Comparison of ENCODE assay signal across 18 cellular contexts in the genomic region with DNA sequence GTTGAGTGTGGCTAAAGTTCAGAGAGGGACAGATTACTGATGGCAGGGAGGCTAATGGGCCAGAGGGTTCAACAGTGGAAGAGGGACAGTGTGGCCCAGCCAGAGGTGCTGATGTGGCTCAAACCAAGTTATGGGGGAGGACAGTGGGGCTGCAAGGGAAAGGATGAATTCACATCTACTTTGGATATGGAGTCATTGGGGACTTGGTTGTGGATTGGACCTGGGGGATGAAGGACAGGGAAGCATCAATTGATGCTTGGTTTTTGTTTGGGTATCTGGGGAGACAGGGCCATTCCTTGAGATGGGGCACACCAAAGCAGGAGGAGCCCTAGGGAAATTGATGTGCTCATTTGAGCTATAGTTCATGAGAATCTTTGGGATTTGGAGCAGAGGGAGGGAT. TPM values are rescaled to one million over a fixed set of nuclear protein-coding genes. Genes with fewer than 3 reads are reported as not detected.
A peak's percentile ranks its signal among the peaks of the same experiment; 100 is the strongest.
DNase-seq lines count a peak whose midpoint lies in the region; ATAC-seq and TF ChIP-seq lines count a peak whose summit lies in the region.
"Had no signal": no experiment of that assay in that cellular context is flagged by ENCODE, and none has a peak within 500 bp of the region (broad histone marks: within the 10 kb centered on the region; RNA-seq: fewer than 3 reads in every experiment).

No MANE protein-coding gene starts in this region.

- no peak overlapping the region for H3K4me2 ChIP-seq in MM.1S (ENCODE audit: low read depth, low read length)
- H3K4me2 ChIP-seq: KMS-11 had no signal

- H3K4me3 ChIP-seq in HEK293 (ENCODE audit: low read depth, low read length) = no peak overlapping the region
- no peak overlapping the region for H3K4me3 ChIP-seq in MM.1S (ENCODE audit: low read length)
- no peak overlapping the region for H3K4me3 ChIP-seq in effector memory CD4-positive, alpha-beta T cell (ENCODE audit: insufficient read depth, low read depth, low read length, poor library complexity, severe bottlenecking)
- H3K4me3 ChIP-seq: HAP-1 had no signal

- H3K9me2 ChIP-seq in MM.1S (replicated peaks; ENCODE audit: insufficient read depth, low read length) = no peaks in the 10 kb centered on the region

- H3K4me3 Mint-ChIP-seq in CD4-positive, alpha-beta T cell = peak overlapping the region; percentile 30
- no peak overlapping the region for H3K4me3 Mint-ChIP-seq in central memory CD8-positive, alpha-beta T cell
- H3K4me3 Mint-ChIP-seq in nephron progenitor cell = no peak overlapping the region
- H3K4me3 Mint-ChIP-seq: CD4-positive, CD25-positive, alpha-beta regulatory T cell; HFFc6 had no signal

- no peak overlapping the region for H2AFZ ChIP-seq in MM.1S (ENCODE audit: low read length)

- no peaks in the 10 kb centered on the region for H4K20me1 ChIP-seq in MM.1S (ENCODE audit: insufficient read depth, low read length)

- POLR2A ChIA-PET in CD4-positive, alpha-beta T cell (lab: Charles Lee) = no interaction called here
- POLR2A ChIA-PET in HEK293 (lab: Yijun Ruan, JAX) = interaction anchor here (0.6 kb wide), 1 partner anchor 11 kb away, joined by 4 read pairs; no protein-coding TSS in a partner anchor
- POLR2A ChIA-PET in HEK293T (lab: Yijun Ruan, JAX) = interaction anchor here (0.6 kb wide), 1 partner anchor 13 kb away, joined by 3 read pairs; no protein-coding TSS in a partner anchor

- H3K4me1 Mint-ChIP-seq in CD4-positive, alpha-beta T cell (ENCODE audit: low read depth) = peaks cover 10% of the 10 kb centered on the region
- H3K4me1 Mint-ChIP-seq in central memory CD8-positive, alpha-beta T cell = peaks cover 12% of the 10 kb centered on the region
- H3K4me1 Mint-ChIP-seq in nephron progenitor cell = peaks cover 64% of the 10 kb centered on the region

- H3F3A ChIP-seq in MM.1S (ENCODE audit: insufficient read depth, low read length) = no peaks in the 10 kb centered on the region

- no peaks in the 10 kb centered on the region for H3K9me3 ChIP-seq in CD4-positive, alpha-beta T cell (ENCODE audit: control insufficient read depth, low read length)
- H3K9me3 ChIP-seq in HEK293 (ENCODE audit: control insufficient read depth, insufficient read depth, low read depth, low read length) (no peaks in the 10 kb centered on the region), MM.1S (replicated peaks; ENCODE audit: insufficient read depth, low read length) (no peaks in the 10 kb centered on the region)
- no peaks in the 10 kb centered on the region for H3K9me3 ChIP-seq in effector memory CD4-positive, alpha-beta T cell (ENCODE audit: control insufficient read depth, low read length)
- H3K9me3 ChIP-seq: BE2C, Caco-2, HAP-1 had no signal

- peaks cover 65% of the 10 kb centered on the region for H3K27me3 Mint-ChIP-seq in CD4-positive, alpha-beta T cell
- peaks cover 61% of the 10 kb centered on the region for H3K27me3 Mint-ChIP-seq in central memory CD8-positive, alpha-beta T cell
- H3K27me3 Mint-ChIP-seq in nephron progenitor cell (ENCODE audit: low read depth, poor library complexity) = peaks cover 77% of the 10 kb centered on the region

- no peaks in the 10 kb centered on the region for H3K79me2 ChIP-seq in MM.1S (ENCODE audit: low read length)

- H3K9me3 Mint-ChIP-seq in CD4-positive, alpha-beta T cell = no peaks in the 10 kb centered on the region
- H3K9me3 Mint-ChIP-seq in central memory CD8-positive, alpha-beta T cell = no peaks in the 10 kb centered on the region
- H3K9me3 Mint-ChIP-seq in nephron progenitor cell = no peaks in the 10 kb centered on the region
- H3K9me3 Mint-ChIP-seq: CD4-positive, CD25-positive, alpha-beta regulatory T cell; HFFc6 had no signal

- no peak for DNase-seq in CD4-positive, alpha-beta T cell
- no peak for DNase-seq in central memory CD8-positive, alpha-beta T cell (ENCODE audit: low spot score in 2 of 2)
- DNase-seq in nephron progenitor cell (no peak), HEK293T (ENCODE audit: extremely low spot score) (no peak), MM.1S (no peak), occipital lobe (lab: John Stamatoyannopoulos, UW) (no peak)
- DNase-seq in effector memory CD4-positive, alpha-beta T cell = no peak
- DNase-seq: ACHN; BE2C; C1 segment of cervical spinal cord; Caco-2; CD4-positive, CD25-positive, alpha-beta regulatory T cell; DMS79 treated with DMSO at 0.1 percent for 48 hours; GF-D8; HFFc6 had no signal

- peaks cover 59% of the 10 kb centered on the region for H3K27me3 ChIP-seq in CD4-positive, alpha-beta T cell (ENCODE audit: control insufficient read depth, insufficient read depth, low read length)
- peaks cover 35% of the 10 kb centered on the region for H3K27me3 ChIP-seq in MM.1S (replicated peaks; ENCODE audit: insufficient read depth, low read length)
- peaks cover 25% of the 10 kb centered on the region for H3K27me3 ChIP-seq in effector memory CD4-positive, alpha-beta T cell (replicated peaks; ENCODE audit: control insufficient read depth, insufficient read depth, low read length, poor library complexity, severe bottlenecking)
- H3K27me3 ChIP-seq: BE2C had no signal

- intact Hi-C loops in CD4-positive, alpha-beta T cell (cut with DNase I, micrococcal nuclease) = no loop called here

- CTCF ChIA-PET in CD4-positive, alpha-beta T cell (lab: Charles Lee) = no interaction called here
- CTCF ChIA-PET in HEK293 (lab: Yijun Ruan, JAX) (no interaction called here), HEK293T (lab: Yijun Ruan, JAX) (no interaction called here)

- H3K9ac ChIP-seq in MM.1S (ENCODE audit: low read length) = no peak overlapping the region
- H3K9ac ChIP-seq: KMS-11 had no signal

- TF ChIP-seq CTCF in CD4-positive, alpha-beta T cell (IDR thresholded peaks at IDR 0.05) = no peak
- no peak for TF ChIP-seq CTCF in HEK293 (tag by site-specific recombination; IDR thresholded peaks at IDR 0.05)
- no peak for TF ChIP-seq CTCF in nephron progenitor cell (IDR thresholded peaks at IDR 0.05)
- TF ChIP-seq CTCF in MM.1S (IDR thresholded peaks at IDR 0.05; ENCODE audit: low read length) = no peak

- H3K36me3 ChIP-seq in HEK293 (ENCODE audit: control insufficient read depth in 2 of 2, insufficient read depth in 1 of 2, low read length in 2 of 2) = no peaks in the 10 kb centered on the region
- H3K36me3 ChIP-seq in MM.1S (replicated peaks; ENCODE audit: insufficient read depth, low read length) = no peaks in the 10 kb centered on the region
- no peaks in the 10 kb centered on the region for H3K36me3 ChIP-seq in effector memory CD4-positive, alpha-beta T cell (ENCODE audit: control insufficient read depth, insufficient read depth, low read length)
- H3K36me3 ChIP-seq: BE2C, HAP-1 had no signal

- H3K4me1 ChIP-seq in HEK293 (ENCODE audit: control insufficient read depth, insufficient read depth, low read length) = peaks cover 16% of the 10 kb centered on the region
- H3K4me1 ChIP-seq in MM.1S (ENCODE audit: low read length) = no peaks in the 10 kb centered on the region
- peaks cover 19% of the 10 kb centered on the region for H3K4me1 ChIP-seq in effector memory CD4-positive, alpha-beta T cell (ENCODE audit: control insufficient read depth, insufficient read depth, low read length, poor library complexity, severe bottlenecking)
- H3K4me1 ChIP-seq: BE2C had no signal

- H3K27ac ChIP-seq in CD4-positive, alpha-beta T cell (ENCODE audit: low read depth, low read length) = no peak overlapping the region
- H3K27ac ChIP-seq in HEK293 (ENCODE audit: extremely low read depth, low read depth, low read length) (no peak overlapping the region), MM.1S (ENCODE audit: low read length) (no peak overlapping the region)
- no peak overlapping the region for H3K27ac ChIP-seq in effector memory CD4-positive, alpha-beta T cell (ENCODE audit: insufficient read depth, low read length, poor library complexity, severe bottlenecking)
- H3K27ac ChIP-seq: KMS-11 had no signal

- ATAC-seq in CD4-positive, alpha-beta T cell (ENCODE audit: poor library complexity) = no peak
- no peak for ATAC-seq in central memory CD8-positive, alpha-beta T cell (replicated peaks; ENCODE audit: extremely low read depth, poor library complexity, severe bottlenecking)

- no peaks in the 10 kb centered on the region for H3K36me3 Mint-ChIP-seq in CD4-positive, alpha-beta T cell (ENCODE audit: low read depth)
- peaks cover 2% of the 10 kb centered on the region for H3K36me3 Mint-ChIP-seq in central memory CD8-positive, alpha-beta T cell (ENCODE audit: insufficient read depth)
- H3K36me3 Mint-ChIP-seq in nephron progenitor cell (ENCODE audit: low read depth) = no peaks in the 10 kb centered on the region
- H3K36me3 Mint-ChIP-seq: CD4-positive, CD25-positive, alpha-beta regulatory T cell had no signal

- H3K27ac Mint-ChIP-seq in CD4-positive, alpha-beta T cell = no peak overlapping the region
- peak overlapping the region; percentile 8 for H3K27ac Mint-ChIP-seq in central memory CD8-positive, alpha-beta T cell (ENCODE audit: low read depth)
- peak overlapping the region; percentile 70 for H3K27ac Mint-ChIP-seq in nephron progenitor cell
- H3K27ac Mint-ChIP-seq: CD4-positive, CD25-positive, alpha-beta regulatory T cell; HFFc6 had no signal

TF ChIP-seq in HEK293T, 16 proteins besides CTCF, POLR2A, EP300 and RAD21:
- TF ChIP-seq ZNF384 (IDR thresholded peaks at IDR 0.05) = no peak
- TF ChIP-seq SUZ12 (IDR thresholded peaks at IDR 0.05) = no peak
- TF ChIP-seq FOXA1 (IDR thresholded peaks at IDR 0.05) = no peak
- no peak for TF ChIP-seq FOXK2 (IDR thresholded peaks at IDR 0.05)
- TF ChIP-seq, protein P1, sequence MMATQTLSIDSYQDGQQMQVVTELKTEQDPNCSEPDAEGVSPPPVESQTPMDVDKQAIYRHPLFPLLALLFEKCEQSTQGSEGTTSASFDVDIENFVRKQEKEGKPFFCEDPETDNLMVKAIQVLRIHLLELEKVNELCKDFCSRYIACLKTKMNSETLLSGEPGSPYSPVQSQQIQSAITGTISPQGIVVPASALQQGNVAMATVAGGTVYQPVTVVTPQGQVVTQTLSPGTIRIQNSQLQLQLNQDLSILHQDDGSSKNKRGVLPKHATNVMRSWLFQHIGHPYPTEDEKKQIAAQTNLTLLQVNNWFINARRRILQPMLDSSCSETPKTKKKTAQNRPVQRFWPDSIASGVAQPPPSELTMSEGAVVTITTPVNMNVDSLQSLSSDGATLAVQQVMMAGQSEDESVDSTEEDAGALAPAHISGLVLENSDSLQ (IDR thresholded peaks at IDR 0.05) = no peak
- no peak for TF ChIP-seq L3MBTL2 (conservative IDR thresholded peaks at IDR 0.05)
- no peak for TF ChIP-seq ELF4 (IDR thresholded peaks at IDR 0.05)
- no peak for TF ChIP-seq TARDBP (IDR thresholded peaks at IDR 0.05)
- no peak for TF ChIP-seq LEF1 (IDR thresholded peaks at IDR 0.05; ENCODE audit: borderline replicate concordance)
- no peak for TF ChIP-seq FOXM1 (IDR thresholded peaks at IDR 0.05; ENCODE audit: borderline replicate concordance)
- TF ChIP-seq CTBP1 (IDR thresholded peaks at IDR 0.05; ENCODE audit: borderline replicate concordance) = no peak
- TF ChIP-seq ARNT (IDR thresholded peaks at IDR 0.05) = no peak
- no peak for TF ChIP-seq HDGF (IDR thresholded peaks at IDR 0.05; ENCODE audit: borderline replicate concordance)
TF ChIP-seq in HEK293T: peak in this region for 0.

RNA-seq across cellular contexts. Expression of a gene that starts 23.3 kb away (rescaled TPM):
- 1 to 10 TPM; 1.2 to 2.2 TPM for total RNA-seq in CD4-positive, alpha-beta T cell
- 5.9 TPM for total RNA-seq in occipital lobe
